ENCODE assay signal across 7 cellular contexts in the genomic region with DNA sequence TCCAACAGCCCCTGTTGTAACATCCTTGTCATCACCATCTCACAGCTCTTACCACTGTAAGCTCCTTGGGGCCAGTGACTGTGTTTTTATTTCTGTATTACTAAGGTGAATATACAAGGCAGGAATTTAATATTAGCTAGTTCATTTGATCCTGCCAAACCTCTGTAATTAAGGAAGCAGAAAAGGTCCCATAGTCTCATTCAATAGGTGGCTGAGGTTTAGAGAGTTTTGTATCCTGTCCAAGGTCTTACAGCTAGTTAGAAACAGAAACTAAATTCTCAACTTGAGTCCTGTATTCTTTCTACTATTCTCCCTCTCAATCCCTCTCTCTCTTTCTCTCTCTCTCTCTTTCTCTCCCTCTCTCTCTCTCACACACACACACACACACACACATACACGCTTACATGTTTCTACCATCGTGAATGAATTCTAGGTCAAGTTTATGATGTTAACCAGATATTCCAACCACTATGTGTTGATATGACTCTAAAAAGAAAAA. TPM values are rescaled to one million over a fixed set of nuclear protein-coding genes. Genes with fewer than 3 reads are reported as not detected.
A peak's percentile ranks its signal among the peaks of the same experiment; 100 is the strongest.
DNase-seq lines count a peak whose midpoint lies in the region; ATAC-seq and TF ChIP-seq lines count a peak whose summit lies in the region.

No MANE protein-coding gene starts in this region.

- peak overlapping the region; percentile 73 for H3K27ac ChIP-seq in skeletal muscle tissue (ENCODE audit: low read depth, low read length)

- H3K4me3 ChIP-seq in foreskin fibroblast (ENCODE audit: low read depth in 1 of 2, low read length in 2 of 2): peak overlapping the region; percentile 45 to 71
- H3K4me3 ChIP-seq in skeletal muscle tissue (ENCODE audit: low read length in 3 of 3): peak overlapping the region; percentile 61 to 73 (median 67)

- peak overlapping the region; percentile 37 to 64 (median 63) for H3K9ac ChIP-seq in skeletal muscle tissue (ENCODE audit: low read depth in 1 of 3, low read length in 3 of 3)

- no peaks in the 10 kb centered on the region for H3K9me3 ChIP-seq in skeletal muscle tissue (ENCODE audit: control insufficient read depth in 3 of 3, low read length in 3 of 3)

- H3K27me3 ChIP-seq in skeletal muscle tissue (ENCODE audit: control insufficient read depth in 3 of 3, insufficient read depth in 3 of 3, low read length in 3 of 3): no peaks in the 10 kb centered on the region

- H3K36me3 ChIP-seq in skeletal muscle tissue (ENCODE audit: control insufficient read depth in 3 of 3, insufficient read depth in 3 of 3, low read length in 3 of 3): no peaks in the 10 kb centered on the region

- H3K4me1 ChIP-seq in skeletal muscle tissue (ENCODE audit: control insufficient read depth in 3 of 3, insufficient read depth in 3 of 3, low read length in 3 of 3): peaks cover 0 to 13% (median 3%) of the 10 kb centered on the region in 3 donors

- ATAC-seq in GM18867 (IDR thresholded peaks at IDR 0.05; ENCODE audit: unreplicated experiment) (peak; percentile 40), HG02840 (IDR thresholded peaks at IDR 0.05; ENCODE audit: low FRiP score, unreplicated experiment) (peak; percentile 27), SK-N-SH treated with all-trans-retinoic acid at 6 μM for 48 hours (peak; percentile 47)

- TF ChIP-seq CTCF in foreskin fibroblast (IDR thresholded peaks at IDR 0.05; ENCODE audit: low read depth, low read length): no peak

- DNase-seq in foreskin fibroblast: peak; percentile 64 to 68
- no peak for DNase-seq in DMS114 treated with DMSO at 0.1 percent for 48 hours (lab: John Stamatoyannopoulos, UW; ENCODE audit: unreplicated experiment)
- DNase-seq in OCI-M2 (lab: John Stamatoyannopoulos, UW; ENCODE audit: unreplicated experiment): no peak

TF ChIP-seq in SK-N-SH treated with all-trans-retinoic acid at 6 μM for 48 hours, 23 proteins besides CTCF, POLR2A, EP300 and RAD21:
- TF ChIP-seq, protein P1, sequence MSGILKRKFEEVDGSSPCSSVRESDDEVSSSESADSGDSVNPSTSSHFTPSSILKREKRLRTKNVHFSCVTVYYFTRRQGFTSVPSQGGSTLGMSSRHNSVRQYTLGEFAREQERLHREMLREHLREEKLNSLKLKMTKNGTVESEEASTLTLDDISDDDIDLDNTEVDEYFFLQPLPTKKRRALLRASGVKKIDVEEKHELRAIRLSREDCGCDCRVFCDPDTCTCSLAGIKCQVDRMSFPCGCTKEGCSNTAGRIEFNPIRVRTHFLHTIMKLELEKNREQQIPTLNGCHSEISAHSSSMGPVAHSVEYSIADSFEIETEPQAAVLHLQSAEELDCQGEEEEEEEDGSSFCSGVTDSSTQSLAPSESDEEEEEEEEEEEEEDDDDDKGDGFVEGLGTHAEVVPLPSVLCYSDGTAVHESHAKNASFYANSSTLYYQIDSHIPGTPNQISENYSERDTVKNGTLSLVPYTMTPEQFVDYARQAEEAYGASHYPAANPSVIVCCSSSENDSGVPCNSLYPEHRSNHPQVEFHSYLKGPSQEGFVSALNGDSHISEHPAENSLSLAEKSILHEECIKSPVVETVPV (CRISPR knock-in tag; IDR thresholded peaks at IDR 0.05): no peak
- TF ChIP-seq PPARA (CRISPR knock-in tag; IDR thresholded peaks at IDR 0.05; ENCODE audit: borderline replicate concordance) (no peak), CSDC2 (CRISPR knock-in tag; IDR thresholded peaks at IDR 0.05) (no peak), ZNF8 (CRISPR knock-in tag; IDR thresholded peaks at IDR 0.05) (no peak), ARNTL (CRISPR knock-in tag; IDR thresholded peaks at IDR 0.05; ENCODE audit: borderline replicate concordance, low read depth) (no peak), GLIS3 (CRISPR knock-in tag; IDR thresholded peaks at IDR 0.05) (no peak), OSR1 (CRISPR knock-in tag; IDR thresholded peaks at IDR 0.05) (no peak), RARB (CRISPR knock-in tag; IDR thresholded peaks at IDR 0.05) (no peak), BACH2 (CRISPR knock-in tag; IDR thresholded peaks at IDR 0.05; ENCODE audit: borderline replicate concordance) (no peak), SNAI2 (CRISPR knock-in tag; IDR thresholded peaks at IDR 0.05) (no peak), TCF4 (CRISPR knock-in tag; IDR thresholded peaks at IDR 0.05; ENCODE audit: borderline replicate concordance) (no peak), ZFP30 (CRISPR knock-in tag; IDR thresholded peaks at IDR 0.05) (no peak), ZC3H10 (CRISPR knock-in tag; IDR thresholded peaks at IDR 0.05) (no peak), ZNF70 (CRISPR knock-in tag; IDR thresholded peaks at IDR 0.05) (no peak), ZNF565 (CRISPR knock-in tag; conservative IDR thresholded peaks at IDR 0.05; ENCODE audit: low read depth) (no peak)
- TF ChIP-seq, protein P2, sequence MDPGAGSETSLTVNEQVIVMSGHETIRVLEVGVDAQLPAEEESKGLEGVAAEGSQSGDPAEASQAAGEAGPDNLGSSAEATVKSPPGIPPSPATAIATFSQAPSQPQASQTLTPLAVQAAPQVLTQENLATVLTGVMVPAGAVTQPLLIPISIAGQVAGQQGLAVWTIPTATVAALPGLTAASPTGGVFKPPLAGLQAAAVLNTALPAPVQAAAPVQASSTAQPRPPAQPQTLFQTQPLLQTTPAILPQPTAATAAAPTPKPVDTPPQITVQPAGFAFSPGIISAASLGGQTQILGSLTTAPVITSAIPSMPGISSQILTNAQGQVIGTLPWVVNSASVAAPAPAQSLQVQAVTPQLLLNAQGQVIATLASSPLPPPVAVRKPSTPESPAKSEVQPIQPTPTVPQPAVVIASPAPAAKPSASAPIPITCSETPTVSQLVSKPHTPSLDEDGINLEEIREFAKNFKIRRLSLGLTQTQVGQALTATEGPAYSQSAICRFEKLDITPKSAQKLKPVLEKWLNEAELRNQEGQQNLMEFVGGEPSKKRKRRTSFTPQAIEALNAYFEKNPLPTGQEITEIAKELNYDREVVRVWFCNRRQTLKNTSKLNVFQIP (CRISPR knock-in tag; IDR thresholded peaks at IDR 0.05; ENCODE audit: borderline replicate concordance, low read depth): no peak
- TF ChIP-seq, protein P3, sequence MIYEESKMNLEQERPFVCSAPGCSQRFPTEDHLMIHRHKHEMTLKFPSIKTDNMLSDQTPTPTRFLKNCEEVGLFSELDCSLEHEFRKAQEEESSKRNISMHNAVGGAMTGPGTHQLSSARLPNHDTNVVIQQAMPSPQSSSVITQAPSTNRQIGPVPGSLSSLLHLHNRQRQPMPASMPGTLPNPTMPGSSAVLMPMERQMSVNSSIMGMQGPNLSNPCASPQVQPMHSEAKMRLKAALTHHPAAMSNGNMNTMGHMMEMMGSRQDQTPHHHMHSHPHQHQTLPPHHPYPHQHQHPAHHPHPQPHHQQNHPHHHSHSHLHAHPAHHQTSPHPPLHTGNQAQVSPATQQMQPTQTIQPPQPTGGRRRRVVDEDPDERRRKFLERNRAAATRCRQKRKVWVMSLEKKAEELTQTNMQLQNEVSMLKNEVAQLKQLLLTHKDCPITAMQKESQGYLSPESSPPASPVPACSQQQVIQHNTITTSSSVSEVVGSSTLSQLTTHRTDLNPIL (CRISPR knock-in tag; IDR thresholded peaks at IDR 0.05; ENCODE audit: low read depth): no peak
- TF ChIP-seq, protein P4, sequence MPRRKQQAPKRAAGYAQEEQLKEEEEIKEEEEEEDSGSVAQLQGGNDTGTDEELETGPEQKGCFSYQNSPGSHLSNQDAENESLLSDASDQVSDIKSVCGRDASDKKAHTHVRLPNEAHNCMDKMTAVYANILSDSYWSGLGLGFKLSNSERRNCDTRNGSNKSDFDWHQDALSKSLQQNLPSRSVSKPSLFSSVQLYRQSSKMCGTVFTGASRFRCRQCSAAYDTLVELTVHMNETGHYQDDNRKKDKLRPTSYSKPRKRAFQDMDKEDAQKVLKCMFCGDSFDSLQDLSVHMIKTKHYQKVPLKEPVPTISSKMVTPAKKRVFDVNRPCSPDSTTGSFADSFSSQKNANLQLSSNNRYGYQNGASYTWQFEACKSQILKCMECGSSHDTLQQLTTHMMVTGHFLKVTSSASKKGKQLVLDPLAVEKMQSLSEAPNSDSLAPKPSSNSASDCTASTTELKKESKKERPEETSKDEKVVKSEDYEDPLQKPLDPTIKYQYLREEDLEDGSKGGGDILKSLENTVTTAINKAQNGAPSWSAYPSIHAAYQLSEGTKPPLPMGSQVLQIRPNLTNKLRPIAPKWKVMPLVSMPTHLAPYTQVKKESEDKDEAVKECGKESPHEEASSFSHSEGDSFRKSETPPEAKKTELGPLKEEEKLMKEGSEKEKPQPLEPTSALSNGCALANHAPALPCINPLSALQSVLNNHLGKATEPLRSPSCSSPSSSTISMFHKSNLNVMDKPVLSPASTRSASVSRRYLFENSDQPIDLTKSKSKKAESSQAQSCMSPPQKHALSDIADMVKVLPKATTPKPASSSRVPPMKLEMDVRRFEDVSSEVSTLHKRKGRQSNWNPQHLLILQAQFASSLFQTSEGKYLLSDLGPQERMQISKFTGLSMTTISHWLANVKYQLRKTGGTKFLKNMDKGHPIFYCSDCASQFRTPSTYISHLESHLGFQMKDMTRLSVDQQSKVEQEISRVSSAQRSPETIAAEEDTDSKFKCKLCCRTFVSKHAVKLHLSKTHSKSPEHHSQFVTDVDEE (CRISPR knock-in tag; IDR thresholded peaks at IDR 0.05): no peak
- TF ChIP-seq, protein P5, sequence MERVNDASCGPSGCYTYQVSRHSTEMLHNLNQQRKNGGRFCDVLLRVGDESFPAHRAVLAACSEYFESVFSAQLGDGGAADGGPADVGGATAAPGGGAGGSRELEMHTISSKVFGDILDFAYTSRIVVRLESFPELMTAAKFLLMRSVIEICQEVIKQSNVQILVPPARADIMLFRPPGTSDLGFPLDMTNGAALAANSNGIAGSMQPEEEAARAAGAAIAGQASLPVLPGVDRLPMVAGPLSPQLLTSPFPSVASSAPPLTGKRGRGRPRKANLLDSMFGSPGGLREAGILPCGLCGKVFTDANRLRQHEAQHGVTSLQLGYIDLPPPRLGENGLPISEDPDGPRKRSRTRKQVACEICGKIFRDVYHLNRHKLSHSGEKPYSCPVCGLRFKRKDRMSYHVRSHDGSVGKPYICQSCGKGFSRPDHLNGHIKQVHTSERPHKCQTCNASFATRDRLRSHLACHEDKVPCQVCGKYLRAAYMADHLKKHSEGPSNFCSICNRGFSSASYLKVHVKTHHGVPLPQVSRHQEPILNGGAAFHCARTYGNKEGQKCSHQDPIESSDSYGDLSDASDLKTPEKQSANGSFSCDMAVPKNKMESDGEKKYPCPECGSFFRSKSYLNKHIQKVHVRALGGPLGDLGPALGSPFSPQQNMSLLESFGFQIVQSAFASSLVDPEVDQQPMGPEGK (CRISPR knock-in tag; IDR thresholded peaks at IDR 0.05; ENCODE audit: borderline replicate concordance): no peak

RNA-seq across cellular contexts. Expression of a gene that starts 0.5 kb away (rescaled TPM):
- 5.7 TPM for total RNA-seq in skeletal muscle tissue

RNA-seq across cellular contexts. Expression of a gene that starts 31.4 kb away (rescaled TPM):
- 8.9 TPM for total RNA-seq in skeletal muscle tissue

Comparison
In these comparisons a context has a peak if more than half of its experiments do, and no peak if none do; other contexts are left out.
1. DNase-seq: peak in foreskin fibroblast (2 of 2); none in DMS114 treated with DMSO at 0.1 percent for 48 hours (single experiment) and OCI-M2 (single experiment).
2. Peak in every context shown above with its lines, with median percentiles within 50 percentile points of each other: ATAC-seq.